ENCODE assay signal across 21 cellular contexts in genomic region chr5:58932057-58932594, GRCh38.
"Had no signal": no experiment of that assay in that cellular context is flagged by ENCODE, and none has a peak within 500 bp of the region (broad histone marks: within the 10 kb centered on the region; RNA-seq: fewer than 3 reads in every experiment).

No MANE protein-coding gene starts in this region.

- H3K4me3 ChIP-seq: lung, pancreas, stomach, thoracic aorta, transverse colon had no signal

- H3K36me3 ChIP-seq: pancreas, stomach, thoracic aorta, transverse colon had no signal

- DNase-seq: dermis blood vessel endothelial cell; foreskin keratinocyte; kidney; left cardiac atrium; left ventricle myocardium superior; mesenchymal stem cell; midbrain; naive B cell; occipital lobe; pancreas; right cardiac atrium; small intestine; stimulated activated CD4-positive, alpha-beta T cell treated with anti-CD3 and anti-CD28 coated beads, Interleukin-12 subunit alpha, Interleukin-12 subunit beta, amount 100 ng/mL, for 4 hours; stimulated activated naive CD4-positive, alpha-beta T cell; stomach; substantia nigra; transverse colon had no signal

- H3K27me3 ChIP-seq: pancreas, stomach, transverse colon had no signal

- H3K9me3 ChIP-seq: pancreas, stomach, thoracic aorta, transverse colon had no signal

- H3K27ac Mint-ChIP-seq: nephron, progenitor cell of endocrine pancreas had no signal

- H3K4me1 ChIP-seq: foreskin keratinocyte, pancreas, transverse colon had no signal

- H3K27ac ChIP-seq: foreskin keratinocyte, pancreas, stomach, thoracic aorta, transverse colon had no signal

- H3K36me3 Mint-ChIP-seq: naive B cell had no signal

- H3K4me1 Mint-ChIP-seq: naive B cell, nephron had no signal

- H3K4me3 Mint-ChIP-seq: naive B cell, nephron had no signal
